In the genomic region with DNA sequence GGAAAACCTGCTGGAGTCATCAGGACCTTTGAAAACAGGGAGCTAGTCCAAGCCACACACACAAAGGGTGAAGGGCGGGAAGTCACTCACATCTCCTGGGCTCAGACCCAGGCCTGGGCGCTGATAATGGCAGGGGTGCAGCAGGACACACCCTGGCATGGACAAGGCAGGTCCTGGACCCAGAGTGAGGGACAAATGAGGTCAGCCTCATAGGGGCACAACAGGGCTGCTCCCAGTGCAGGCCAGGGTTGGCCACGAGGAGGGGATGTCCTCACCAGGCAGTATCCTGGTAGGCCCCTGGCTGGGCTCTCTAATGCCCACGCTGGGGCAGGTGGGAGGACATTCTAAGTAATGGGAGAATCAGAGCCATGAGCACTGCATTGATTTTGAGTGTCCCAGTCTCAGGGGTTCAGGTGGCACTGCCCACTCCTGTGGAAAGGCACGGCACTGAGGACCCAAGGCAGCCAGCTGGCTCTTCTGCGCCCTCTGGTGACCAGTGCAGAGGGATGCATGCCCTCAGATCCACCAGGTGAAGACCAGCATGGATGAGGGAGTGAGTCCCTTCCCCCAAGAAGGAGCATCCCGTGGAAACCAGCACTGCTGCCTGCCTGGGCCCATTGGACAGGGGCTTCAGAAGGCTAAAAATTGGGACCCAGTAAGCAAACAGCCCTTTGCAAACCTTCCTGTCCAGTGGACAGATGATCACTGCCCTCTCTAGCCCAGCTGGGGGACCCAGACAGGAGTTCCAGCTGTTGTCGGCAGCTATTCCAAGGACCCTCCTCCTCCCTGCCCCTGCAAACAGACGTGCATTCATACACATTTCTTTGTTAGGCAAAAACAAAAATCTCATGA, we compare ENCODE assay signal across 8 cellular contexts. TPM values are rescaled to one million over a fixed set of nuclear protein-coding genes. Genes with fewer than 3 reads are reported as not detected.
A peak's percentile ranks its signal among the peaks of the same experiment; 100 is the strongest.
DNase-seq lines count a peak whose midpoint lies in the region; ATAC-seq and TF ChIP-seq lines count a peak whose summit lies in the region.

No MANE protein-coding gene starts in this region.

- peak; percentile 98 for TF ChIP-seq CTCF in Caco-2 (IDR thresholded peaks at IDR 0.05; ENCODE audit: insufficient read depth in 1 of 2, low read depth in 1 of 2, low read length in 1 of 2, severe bottlenecking in 1 of 2, unreplicated experiment in 1 of 2)
- TF ChIP-seq CTCF in fibroblast of the aortic adventitia (IDR thresholded peaks at IDR 0.05; ENCODE audit: insufficient read depth, low read length) = peak; percentile 98
- peak; percentile 94 for TF ChIP-seq CTCF in neutrophil (IDR thresholded peaks at IDR 0.05)
- TF ChIP-seq CTCF in type B pancreatic cell (conservative IDR thresholded peaks at IDR 0.05) = peak; percentile 98

- no peak overlapping the region for H3K4me3 ChIP-seq in Caco-2 (ENCODE audit: low read depth, low read length)
- no peak overlapping the region for H3K4me3 ChIP-seq in fibroblast of the aortic adventitia (ENCODE audit: low read depth, low read length)
- H3K4me3 ChIP-seq in neutrophil (ENCODE audit: low read depth in 1 of 2, low read length in 1 of 2) = no peak overlapping the region

- no TSS peak for BruUV-seq in Caco-2 (replicated peaks; lab: Mats Ljungman, UMichigan)

- H3K27ac Mint-ChIP-seq in Caco-2 (ENCODE audit: unreplicated experiment) = no peak overlapping the region
- H3K27ac Mint-ChIP-seq in type B pancreatic cell = peak overlapping the region; percentile 15

- ATAC-seq in HG03469 (IDR thresholded peaks at IDR 0.05; ENCODE audit: unreplicated experiment) = no peak

- H3K4me1 Mint-ChIP-seq in Caco-2 (ENCODE audit: low read depth, unreplicated experiment) = peaks cover 6% of the 10 kb centered on the region
- peaks cover 26% of the 10 kb centered on the region for H3K4me1 Mint-ChIP-seq in type B pancreatic cell (ENCODE audit: unreplicated experiment)

- H3K36me3 ChIP-seq in Caco-2 (ENCODE audit: control insufficient read depth, insufficient read depth, low read length) (no peaks in the 10 kb centered on the region), neutrophil (peaks cover 20% of the 10 kb centered on the region)

- peaks cover 6% of the 10 kb centered on the region for H3K36me3 Mint-ChIP-seq in Caco-2 (ENCODE audit: insufficient read depth, unreplicated experiment)
- peaks cover 9% of the 10 kb centered on the region for H3K36me3 Mint-ChIP-seq in type B pancreatic cell

- intact Hi-C loops in Caco-2 (cut with micrococcal nuclease; ENCODE audit: unreplicated experiment) = loop anchor here (1.0 to 10.0 kb wide), 3 partner anchors 48 to 179 kb away; a partner anchor contains a TSS

- POLR2A ChIA-PET in Caco-2 (lab: Charles Lee) = interaction anchor here (0.5 to 0.6 kb wide), 2 partner anchors 24 to 165 kb away, joined by 3 read pairs; no protein-coding TSS in a partner anchor
- POLR2A ChIA-PET in HEK293T (lab: Yijun Ruan, JAX) = interaction anchor here (6.2 kb wide), 1 partner anchor 23 kb away, joined by 36 read pairs; a partner anchor contains a TSS

- no peaks in the 10 kb centered on the region for H3K9me3 Mint-ChIP-seq in Caco-2 (ENCODE audit: unreplicated experiment)
- no peaks in the 10 kb centered on the region for H3K9me3 Mint-ChIP-seq in type B pancreatic cell

- DNase-seq in Caco-2 (peak; percentile 70 to 78), HEK293T (ENCODE audit: extremely low spot score) (peak; percentile 82), activated T-helper 1 cell treated with Interleukin-2 at 50 U/mL for 16 hours (ENCODE audit: low read depth) (peak; percentile 53), fibroblast of the aortic adventitia (ENCODE audit: low read depth) (peak; percentile 62), type B pancreatic cell (ENCODE audit: extremely low spot score, unreplicated experiment) (no peak)

- H3K9me3 ChIP-seq in Caco-2 (no peaks in the 10 kb centered on the region), neutrophil (no peaks in the 10 kb centered on the region)

- H3K27me3 Mint-ChIP-seq in Caco-2 (ENCODE audit: insufficient read depth, unreplicated experiment) (no peaks in the 10 kb centered on the region), type B pancreatic cell (no peaks in the 10 kb centered on the region)

- H3K27ac ChIP-seq in neutrophil = no peak overlapping the region

- no peaks in the 10 kb centered on the region for H3K27me3 ChIP-seq in Caco-2 (replicated peaks; ENCODE audit: control insufficient read depth, insufficient read depth, low read length)
- no peaks in the 10 kb centered on the region for H3K27me3 ChIP-seq in neutrophil

- CTCF ChIA-PET in Caco-2 (lab: Charles Lee) = interaction anchor here (0.6 to 2.6 kb wide), 6 partner anchors 19 to 173 kb away, joined by 3 to 22 read pairs (median 4); no protein-coding TSS in a partner anchor
- CTCF ChIA-PET in HEK293T (lab: Yijun Ruan, JAX) = interaction anchor here (0.7 to 2.1 kb wide), 15 partner anchors 8 to 179 kb away, joined by 3 to 10 read pairs (median 3); a partner anchor contains a TSS

- peaks cover 3% of the 10 kb centered on the region; the same call in 1 of the 2 replicates for H3K4me1 ChIP-seq in Caco-2
- H3K4me1 ChIP-seq in neutrophil (ENCODE audit: control insufficient read depth in 1 of 2, insufficient read depth in 1 of 2, low read depth in 1 of 2, low read length in 1 of 2) = peaks cover 0 to 3% of the 10 kb centered on the region in 2 experiments

- H3K4me3 Mint-ChIP-seq in Caco-2 (ENCODE audit: unreplicated experiment) (no peak overlapping the region), type B pancreatic cell (no peak overlapping the region)

TF ChIP-seq in HEK293T, 16 proteins besides CTCF, POLR2A, EP300 and RAD21:
- TF ChIP-seq ZNF384 (IDR thresholded peaks at IDR 0.05) (no peak), FOXA1 (IDR thresholded peaks at IDR 0.05) (no peak), CTBP1 (IDR thresholded peaks at IDR 0.05; ENCODE audit: borderline replicate concordance) (no peak), L3MBTL2 (conservative IDR thresholded peaks at IDR 0.05) (no peak), TARDBP (IDR thresholded peaks at IDR 0.05) (no peak)
TF ChIP-seq in HEK293T: peak in this region for 0.

TF ChIP-seq in PFSK-1, 5 proteins besides CTCF, POLR2A, EP300 and RAD21:
- TF ChIP-seq FOXP2 (optimal IDR thresholded peaks at IDR 0.05; ENCODE audit: borderline replicate concordance, extremely low read depth, extremely low read length, insufficient read depth) (peak; percentile 49), POLR2AphosphoS5 (IDR thresholded peaks at IDR 0.05; ENCODE audit: low read depth, low read length) (no peak)

RNA-seq across cellular contexts. Expression of a gene that starts 23.3 kb away (rescaled TPM):
- total RNA-seq in Caco-2 (2022) (109 and 118 TPM in 2 replicates), fibroblast of the aortic adventitia (ENCODE audit: low replicate concordance) (48.7 and 82.1 TPM in 2 replicates), type B pancreatic cell (ENCODE audit: low replicate concordance) (81.2 and 97.0 TPM in 2 replicates)
- polyA plus RNA-seq in PFSK-1 (2012; ENCODE audit: insufficient read length, low read depth) = 241 TPM
